21 cellular contexts compared by ENCODE assay signal in the genomic region with DNA sequence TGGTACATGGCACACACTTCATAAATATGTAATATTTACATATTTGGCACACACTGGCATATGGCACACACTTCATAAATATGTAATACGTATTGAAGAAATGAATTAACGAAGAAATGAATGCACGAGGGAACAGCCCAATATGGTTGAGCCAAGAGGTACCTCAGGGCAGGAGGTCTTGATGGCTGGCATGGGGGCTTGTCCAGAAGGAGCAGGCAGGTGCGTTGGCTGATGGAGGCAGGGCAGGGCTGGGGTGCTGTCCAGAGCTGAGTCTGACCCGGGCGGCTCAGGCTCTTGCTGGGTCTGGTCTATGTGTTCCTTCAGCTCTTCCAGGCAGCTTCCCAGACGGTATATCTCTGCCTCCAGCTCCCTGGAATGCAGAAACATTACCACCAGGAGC. TPM values are rescaled to one million over a fixed set of nuclear protein-coding genes. Genes with fewer than 3 reads are reported as not detected.
A peak's percentile ranks its signal among the peaks of the same experiment; 100 is the strongest.
DNase-seq lines count a peak whose midpoint lies in the region; ATAC-seq and TF ChIP-seq lines count a peak whose summit lies in the region.
"Had no signal": no experiment of that assay in that cellular context is flagged by ENCODE, and none has a peak within 500 bp of the region (broad histone marks: within the 10 kb centered on the region; RNA-seq: fewer than 3 reads in every experiment).

No MANE protein-coding gene starts in this region.

- POLR2A ChIA-PET in activated CD8-positive, alpha-beta T cell treated with anti-CD3 and anti-CD28 coated beads for 36 hours (lab: Charles Lee): interaction anchor here (0.9 to 14.2 kb wide), 5 partner anchors 8 to 26 kb away, joined by 4 to 351 read pairs (median 30); a partner anchor contains a TSS

- TF ChIP-seq CTCF in activated CD8-positive, alpha-beta T cell treated with anti-CD3 and anti-CD28 coated beads for 36 hours (IDR thresholded peaks at IDR 0.05): no peak
- TF ChIP-seq CTCF in endothelial cell (IDR thresholded peaks at IDR 0.05; ENCODE audit: unreplicated experiment) (no peak), upper lobe of right lung (IDR thresholded peaks at IDR 0.05) (no peak)

- H3K4me3 Mint-ChIP-seq in activated CD8-positive, alpha-beta T cell treated with anti-CD3 and anti-CD28 coated beads for 36 hours: no peak overlapping the region
- peak overlapping the region; percentile 49 for H3K4me3 Mint-ChIP-seq in endothelial cell (ENCODE audit: unreplicated experiment)

- no peak for ATAC-seq in activated CD8-positive, alpha-beta T cell treated with anti-CD3 and anti-CD28 coated beads for 36 hours
- ATAC-seq in upper lobe of right lung (no peak), HG03135 (IDR thresholded peaks at IDR 0.05; ENCODE audit: unreplicated experiment) (no peak), HG03457 (IDR thresholded peaks at IDR 0.05; ENCODE audit: unreplicated experiment) (no peak), HG03039 (IDR thresholded peaks at IDR 0.05; ENCODE audit: unreplicated experiment) (no peak)
- ATAC-seq: left cardiac atrium had no signal

- no peaks in the 10 kb centered on the region for H3K9me3 Mint-ChIP-seq in activated CD8-positive, alpha-beta T cell treated with anti-CD3 and anti-CD28 coated beads for 36 hours
- no peaks in the 10 kb centered on the region for H3K9me3 Mint-ChIP-seq in endothelial cell (ENCODE audit: unreplicated experiment)

- peak overlapping the region; percentile 97 for H3K27ac Mint-ChIP-seq in activated CD8-positive, alpha-beta T cell treated with anti-CD3 and anti-CD28 coated beads for 36 hours
- no peak overlapping the region for H3K27ac Mint-ChIP-seq in endothelial cell (ENCODE audit: unreplicated experiment)

- H3K27me3 ChIP-seq in upper lobe of right lung: no peaks in the 10 kb centered on the region
- H3K27me3 ChIP-seq: breast epithelium, transverse colon had no signal

- no peaks in the 10 kb centered on the region for H3K9me3 ChIP-seq in upper lobe of right lung
- H3K9me3 ChIP-seq: breast epithelium, transverse colon had no signal

- peaks cover 71% of the 10 kb centered on the region for H3K4me1 Mint-ChIP-seq in activated CD8-positive, alpha-beta T cell treated with anti-CD3 and anti-CD28 coated beads for 36 hours (ENCODE audit: low read depth)
- H3K4me1 Mint-ChIP-seq in endothelial cell (ENCODE audit: unreplicated experiment): peaks cover 3% of the 10 kb centered on the region

- DNase-seq in activated effector memory CD4-positive, alpha-beta T cell treated with anti-CD3 and anti-CD28 coated beads, Interleukin-2, amount 50 U/mL, for 16 hours: peak; percentile 31
- DNase-seq in activated effector memory CD4-positive, alpha-beta T cell treated with Interleukin-2 at 50 U/mL for 16 hours: no peak
- DNase-seq in activated CD8-positive, alpha-beta T cell treated with anti-CD3 and anti-CD28 coated beads for 36 hours: no peak
- DNase-seq in endothelial cell (ENCODE audit: low spot score): no peak
- peak; percentile 43 for DNase-seq in upper lobe of right lung
- DNase-seq: Calu3, dermis blood vessel endothelial cell, H7, left cardiac atrium, midbrain, NCI-H187 treated with DMSO at 0.1 percent for 48 hours, transverse colon had no signal

- no peak overlapping the region for H3K27ac ChIP-seq in upper lobe of right lung
- H3K27ac ChIP-seq: breast epithelium, HL-60, transverse colon had no signal

- no peaks in the 10 kb centered on the region for H3K27me3 Mint-ChIP-seq in activated CD8-positive, alpha-beta T cell treated with anti-CD3 and anti-CD28 coated beads for 36 hours
- peaks cover 7% of the 10 kb centered on the region for H3K27me3 Mint-ChIP-seq in endothelial cell (ENCODE audit: unreplicated experiment)

- intact Hi-C loops in activated CD8-positive, alpha-beta T cell treated with anti-CD3 and anti-CD28 coated beads for 36 hours (cut with micrococcal nuclease): no loop called here
- intact Hi-C loops in upper lobe of right lung (cut with DNase I): no loop called here

- peaks cover 88% of the 10 kb centered on the region for H3K36me3 Mint-ChIP-seq in activated CD8-positive, alpha-beta T cell treated with anti-CD3 and anti-CD28 coated beads for 36 hours (ENCODE audit: low read depth)
- peaks cover 54% of the 10 kb centered on the region for H3K36me3 Mint-ChIP-seq in endothelial cell (ENCODE audit: low read depth, unreplicated experiment)

- H3K4me3 ChIP-seq in upper lobe of right lung: no peak overlapping the region
- H3K4me3 ChIP-seq: breast epithelium, transverse colon had no signal

- H3K4me1 ChIP-seq in upper lobe of right lung: peaks cover 31% of the 10 kb centered on the region
- H3K4me1 ChIP-seq: breast epithelium had no signal

- CTCF ChIA-PET in activated CD8-positive, alpha-beta T cell treated with anti-CD3 and anti-CD28 coated beads for 36 hours (lab: Charles Lee): no interaction called here

- peaks cover 87% of the 10 kb centered on the region for H3K36me3 ChIP-seq in upper lobe of right lung

RNA-seq across cellular contexts. Expression of a gene that starts 26.2 kb away (rescaled TPM):
- 100 to 1,000 TPM; 166 to 167 TPM for total RNA-seq in activated CD8-positive, alpha-beta T cell treated with anti-CD3 and anti-CD28 coated beads for 36 hours
- total RNA-seq in endothelial cell (ENCODE audit: unreplicated experiment): 79.1 TPM
- 54.7 TPM for total RNA-seq in upper lobe of right lung

RNA-seq across cellular contexts. Expression of a gene that starts 31.9 kb away (rescaled TPM):
- total RNA-seq in activated CD8-positive, alpha-beta T cell treated with anti-CD3 and anti-CD28 coated beads for 36 hours: not detected
- total RNA-seq in endothelial cell (ENCODE audit: unreplicated experiment) (not detected), upper lobe of right lung (3.9 TPM)
- total RNA-seq: Calu3, dermis blood vessel endothelial cell, epithelial cell of proximal tubule, frontal cortex, NCI-H460, RPMI7951, transverse colon had no signal

RNA-seq across cellular contexts. Expression of a gene that starts 38.6 kb away (rescaled TPM):
- total RNA-seq in activated CD8-positive, alpha-beta T cell treated with anti-CD3 and anti-CD28 coated beads for 36 hours: not detected
- not detected for total RNA-seq in endothelial cell (ENCODE audit: unreplicated experiment)
- 5.2 TPM for total RNA-seq in upper lobe of right lung
- total RNA-seq: Calu3, dermis blood vessel endothelial cell, epithelial cell of proximal tubule, H7, NCI-H460, RPMI7951, transverse colon had no signal

Comparison
In these comparisons a context has a peak if more than half of its experiments do, and no peak if none do; other contexts are left out.
1. DNase-seq: peak in activated effector memory CD4-positive, alpha-beta T cell treated with anti-CD3 and anti-CD28 coated beads, Interleukin-2, amount 50 U/mL, for 16 hours (single experiment) and upper lobe of right lung (single experiment); none in activated effector memory CD4-positive, alpha-beta T cell treated with Interleukin-2 at 50 U/mL for 16 hours (single experiment), activated CD8-positive, alpha-beta T cell treated with anti-CD3 and anti-CD28 coated beads for 36 hours (single experiment) and endothelial cell (single experiment).